Comparison of ENCODE assay signal across 9 cellular contexts in the genomic region with DNA sequence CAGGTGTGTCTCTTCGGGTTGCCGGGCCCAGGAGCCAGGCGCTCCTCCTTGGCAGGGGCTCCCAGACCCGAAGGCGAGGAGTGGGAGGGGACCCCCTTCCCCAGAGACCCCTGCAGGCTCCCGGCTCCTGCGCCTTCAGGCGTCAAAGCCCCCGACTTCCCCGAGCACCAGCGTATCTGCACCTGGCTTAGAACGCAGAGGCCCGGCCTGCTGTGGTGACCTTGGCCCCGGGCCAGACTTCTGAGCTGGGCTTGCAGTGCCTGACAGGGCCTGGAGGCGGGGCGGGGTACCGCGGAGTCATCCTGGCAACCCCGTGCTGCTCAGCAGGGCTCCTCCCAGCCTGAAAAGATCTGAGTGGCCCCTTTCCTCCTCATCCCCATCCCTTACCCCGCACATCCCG. TPM values are rescaled to one million over a fixed set of nuclear protein-coding genes. Genes with fewer than 3 reads are reported as not detected.
DNase-seq lines count a peak whose midpoint lies in the region; ATAC-seq and TF ChIP-seq lines count a peak whose summit lies in the region.
"Had no signal": no experiment of that assay in that cellular context is flagged by ENCODE, and none has a peak within 500 bp of the region (broad histone marks: within the 10 kb centered on the region; RNA-seq: fewer than 3 reads in every experiment).

No MANE protein-coding gene starts in this region.

- peaks cover 79% of the 10 kb centered on the region for H3K27me3 Mint-ChIP-seq in T-helper 17 cell

- DNase-seq in A673 (ENCODE audit: low spot score) (peak; percentile 25), HPDE6-E6E7 (ENCODE audit: extremely low spot score) (peak; percentile 58), SK-N-DZ (ENCODE audit: low spot score) (peak; percentile 58), iPS-NIHi7 (ENCODE audit: extremely low spot score) (peak; percentile 66), T-helper 17 cell (no peak), amygdala (lab: John Stamatoyannopoulos, UW) (no peak)
- DNase-seq: NCI-H446 treated with DMSO at 0.1 percent for 48 hours had no signal

- no peak for ATAC-seq in HG03354 (IDR thresholded peaks at IDR 0.05; ENCODE audit: poor library complexity, severe bottlenecking, unreplicated experiment)
- no peak for ATAC-seq in T-helper 17 cell
- ATAC-seq in GM18505 (IDR thresholded peaks at IDR 0.05; ENCODE audit: unreplicated experiment): no peak

- H3K36me3 ChIP-seq in A673 (ENCODE audit: insufficient read depth, low read length, poor library complexity, severe bottlenecking): no peaks in the 10 kb centered on the region

- H3K9me3 ChIP-seq in A673 (ENCODE audit: low read depth, low read length, poor library complexity, severe bottlenecking) (no peaks in the 10 kb centered on the region), T-helper 17 cell (ENCODE audit: control insufficient read depth, low read length, poor library complexity, severe bottlenecking) (no peaks in the 10 kb centered on the region)

- H3K27ac ChIP-seq in A673 (ENCODE audit: low read depth, low read length, poor library complexity, severe bottlenecking): no peak overlapping the region

- POLR2A ChIA-PET in A673 (lab: Charles Lee; ENCODE audit: low non-redundant PET): no interaction called here

- TF ChIP-seq CTCF in A673 (conservative IDR thresholded peaks at IDR 0.05; ENCODE audit: low read depth, low read length): no peak

- H3K27ac Mint-ChIP-seq in T-helper 17 cell: no peak overlapping the region

- CTCF ChIA-PET in A673 (lab: Charles Lee): no interaction called here

- no peak for TF ChIP-seq POLR2A in GM18505 (IDR thresholded peaks at IDR 0.05; ENCODE audit: borderline replicate concordance, extremely low read depth, insufficient read depth, insufficient read length)

- no peak overlapping the region for H3K4me3 Mint-ChIP-seq in T-helper 17 cell

- no peak overlapping the region for H3K4me3 ChIP-seq in A673 (ENCODE audit: low read depth, low read length, poor library complexity, severe bottlenecking)

- H3K27me3 ChIP-seq in A673 (replicated peaks; ENCODE audit: insufficient read depth, low read depth, low read length, poor library complexity): no peaks in the 10 kb centered on the region

- intact Hi-C loops in A673 (cut with micrococcal nuclease; ENCODE audit: unreplicated experiment): no loop called here

- H3K4me1 ChIP-seq in A673 (ENCODE audit: insufficient read depth, low read length, poor library complexity, severe bottlenecking): no peaks in the 10 kb centered on the region

- H3K4me1 Mint-ChIP-seq in T-helper 17 cell: peaks cover 16% of the 10 kb centered on the region

- peaks cover 9% of the 10 kb centered on the region for H3K36me3 Mint-ChIP-seq in T-helper 17 cell (ENCODE audit: low read depth)

- no TSS peak for BruUV-seq in A673 (replicated peaks; lab: Mats Ljungman, UMichigan)

RNA-seq across cellular contexts. Expression of gene SKA1, which starts 27.0 kb away (rescaled TPM):
- total RNA-seq in A673 (2021): 37.3 and 41.8 TPM in 2 replicates
- polyA plus RNA-seq in SK-N-DZ (2014; cell fraction: cytosol; rRNA removed): 31.9 and 34.4 TPM in 2 replicates
- polyA plus RNA-seq in SK-N-DZ (2014; cell fraction: nucleus; rRNA removed): 8.1 and 8.9 TPM in 2 replicates
- under 1 TPM; 0.27 to 0.39 TPM for total RNA-seq in T-helper 17 cell

Comparison
In these comparisons a context has a peak if more than half of its experiments do, and no peak if none do; other contexts are left out.
1. DNase-seq: peak in A673 (single experiment), HPDE6-E6E7 (single experiment), SK-N-DZ (single experiment) and iPS-NIHi7 (single experiment); none in T-helper 17 cell (0 of 3) and amygdala (0 of 56).
2. RNA of gene SKA1, which starts 27.0 kb away (total RNA-seq): 37.3 to 41.8 TPM in A673; 0.27 to 0.39 TPM in T-helper 17 cell; every median in the first group is over 10 times any median in the second.